Comparison of ENCODE assay signal across 16 cellular contexts in genomic region chr11:123409456-123409801, GRCh38.
DNase-seq lines count a peak whose midpoint lies in the region; ATAC-seq and TF ChIP-seq lines count a peak whose summit lies in the region.
"Had no signal": no experiment of that assay in that cellular context is flagged by ENCODE, and none has a peak within 500 bp of the region (broad histone marks: within the 10 kb centered on the region; RNA-seq: fewer than 3 reads in every experiment).

No MANE protein-coding gene starts in this region.

- no peak for TF ChIP-seq CTCF in VCaP (conservative IDR thresholded peaks at IDR 0.05)

- H3K27ac ChIP-seq in VCaP = peak overlapping the region; percentile 32
- H3K27ac ChIP-seq: C4-2B, RWPE1 had no signal

- no peak for ATAC-seq in HG03571 (IDR thresholded peaks at IDR 0.05; ENCODE audit: unreplicated experiment)
- ATAC-seq: A549, T-helper 17 cell had no signal

- peak; percentile 41 for DNase-seq in NCI-H2171 treated with DMSO at 0.1 percent for 48 hours (lab: John Stamatoyannopoulos, UW)
- DNase-seq in NCI-H2171 (lab: John Stamatoyannopoulos, UW) = no peak
- DNase-seq in NCI-H1105 treated with DMSO at 0.1 percent for 48 hours (lab: John Stamatoyannopoulos, UW) = peak; percentile 61
- no peak for DNase-seq in HuH-7.5 (ENCODE audit: low spot score)
- no peak for DNase-seq in NCI-H748 (lab: John Stamatoyannopoulos, UW; ENCODE audit: unreplicated experiment)
- DNase-seq: DMS 273 treated with DMSO at 0.1 percent for 48 hours, H9, NCI-H1694, NCI-H446 treated with DMSO at 0.1 percent for 48 hours, OCI-M1, T-helper 17 cell had no signal

Comparison
In these comparisons a context has a peak if more than half of its experiments do, and no peak if none do; other contexts are left out.
1. DNase-seq: peak in NCI-H2171 treated with DMSO at 0.1 percent for 48 hours (single experiment) and NCI-H1105 treated with DMSO at 0.1 percent for 48 hours (single experiment); none in NCI-H2171 (single experiment), HuH-7.5 (single experiment) and NCI-H748 (single experiment).